24 cellular contexts compared by ENCODE assay signal in the genomic region with DNA sequence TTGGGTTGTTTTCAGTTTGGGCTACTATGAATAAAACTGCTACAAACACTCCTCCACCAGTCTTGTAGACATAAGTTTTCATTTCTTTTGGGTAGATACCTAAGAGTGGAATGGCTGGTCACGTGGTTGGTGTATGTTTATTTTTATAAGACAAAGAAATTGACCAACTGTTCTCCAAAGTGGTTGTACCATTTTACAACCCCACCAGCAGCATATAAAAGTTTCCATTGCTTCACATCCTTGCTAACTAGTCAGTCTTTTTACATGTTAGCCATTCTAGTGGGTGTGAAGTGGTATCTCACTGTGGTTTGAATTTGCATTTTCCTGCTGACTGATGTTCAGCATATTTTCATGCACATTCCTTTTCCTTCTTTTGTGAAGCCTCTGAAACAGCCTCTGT.
"Had no signal": no experiment of that assay in that cellular context is flagged by ENCODE, and none has a peak within 500 bp of the region (broad histone marks: within the 10 kb centered on the region; RNA-seq: fewer than 3 reads in every experiment).

No MANE protein-coding gene starts in this region.

- H3K4me1 ChIP-seq: esophagus squamous epithelium, left ventricle myocardium inferior, lower lobe of right lung, pancreas, prostate gland, right lobe of liver, spleen, stomach had no signal

- H3K9me3 ChIP-seq: esophagus squamous epithelium, left ventricle myocardium inferior, lower lobe of right lung, pancreas, prostate gland, right lobe of liver, spleen, stomach, thoracic aorta had no signal

- FAIRE-seq: kidney, pancreas had no signal

- H3K27ac ChIP-seq: esophagus squamous epithelium, left ventricle myocardium inferior, lower lobe of right lung, pancreas, prostate gland, right lobe of liver, spleen, stomach, thoracic aorta had no signal

- DNase-seq: cortex of kidney; esophagus squamous epithelium; foreskin fibroblast; kidney; left cardiac atrium; left ventricle myocardium inferior; lower lobe of right lung; occipital lobe; pancreas; retina; right lobe of liver; spleen; stimulated activated CD4-positive, alpha-beta T cell treated with anti-CD3 and anti-CD28 coated beads, Interleukin-15, amount 100 ng/mL, for 24 hours; stimulated activated CD4-positive, alpha-beta T cell treated with anti-CD3 and anti-CD28 coated beads, Interleukin-2, amount 100 ng/mL, for 24 hours; stimulated activated CD4-positive, alpha-beta T cell treated with anti-CD3 and anti-CD28 coated beads, Interleukin-4, amount 100 ng/mL, for 4 hours; stimulated activated naive CD4-positive, alpha-beta T cell; stomach; substantia nigra; trophoblast cell had no signal

- H3K27me3 ChIP-seq: esophagus squamous epithelium, stomach had no signal

- H3K36me3 Mint-ChIP-seq: memory B cell, mesothelial cell of epicardium had no signal

- H3K27me3 Mint-ChIP-seq: memory B cell had no signal

- H3K36me3 ChIP-seq: esophagus squamous epithelium, left ventricle myocardium inferior, lower lobe of right lung, pancreas, prostate gland, right lobe of liver, spleen, stomach, thoracic aorta had no signal

- H3K4me1 Mint-ChIP-seq: mesothelial cell of epicardium, nephron had no signal

- H3K4me3 Mint-ChIP-seq: memory B cell, mesothelial cell of epicardium, nephron had no signal

- ATAC-seq: left cardiac atrium, lower lobe of right lung, pancreas, right lobe of liver had no signal

- H3K9me3 Mint-ChIP-seq: memory B cell had no signal

- H3K4me3 ChIP-seq: esophagus squamous epithelium, left ventricle myocardium inferior, lower lobe of right lung, pancreas, prostate gland, right lobe of liver, spleen, stomach, thoracic aorta had no signal

- H3K27ac Mint-ChIP-seq: memory B cell, mesothelial cell of epicardium, nephron had no signal
